8 cellular contexts compared by ENCODE assay signal in genomic region chr14:21106506-21107359, GRCh38. TPM values are rescaled to one million over a fixed set of nuclear protein-coding genes. Genes with fewer than 3 reads are reported as not detected.
DNase-seq lines count a peak whose midpoint lies in the region; ATAC-seq and TF ChIP-seq lines count a peak whose summit lies in the region.

No MANE protein-coding gene starts in this region.

- H3K4me3 Mint-ChIP-seq in WTC11, result peak overlapping the region; percentile 45

- H3K27me3 Mint-ChIP-seq in WTC11 (ENCODE audit: low read depth), result no peaks in the 10 kb centered on the region

- no peaks in the 10 kb centered on the region for H3K27me3 ChIP-seq in kidney epithelial cell (ENCODE audit: control insufficient read depth, insufficient read depth, low read length)

- peaks cover 59% of the 10 kb centered on the region for H3K4me1 Mint-ChIP-seq in WTC11

- no peak overlapping the region for H3K4me3 ChIP-seq in kidney epithelial cell (ENCODE audit: low read depth, low read length)

- DNase-seq in NK-92 treated with Interleukin-12 subunit alpha and Interleukin-12 subunit beta, amount 100 ng/mL, for 24 hours (lab: John Stamatoyannopoulos, UW), result peak; percentile 38
- DNase-seq in NK-92 (lab: John Stamatoyannopoulos, UW; ENCODE audit: unreplicated experiment), result no peak
- peak; percentile 93 for DNase-seq in NCI-H2171 treated with DMSO at 0.1 percent for 48 hours (lab: John Stamatoyannopoulos, UW)
- peak; percentile 85 for DNase-seq in WTC11 (ENCODE audit: low spot score)
- DNase-seq in central memory CD4-positive, alpha-beta T cell, result peak; percentile 64
- no peak for DNase-seq in kidney epithelial cell (ENCODE audit: low read depth)
- DNase-seq in stimulated activated CD4-positive, alpha-beta T cell treated with anti-CD3 and anti-CD28 coated beads, Interleukin-15, amount 100 ng/mL, for 1 hour (ENCODE audit: low read depth in 1 of 2, low spot score in 1 of 2), result peak; percentile 50 to 65

- peak overlapping the region; percentile 47; the same call in 1 of the 2 replicates for H3K27ac Mint-ChIP-seq in WTC11

- peak; percentile 49 for ATAC-seq in WTC11
- no peak for ATAC-seq in GM21737 (IDR thresholded peaks at IDR 0.05; ENCODE audit: unreplicated experiment)

- POLR2A ChIA-PET in WTC11 (lab: Charles Lee), result interaction anchor here (1.8 kb wide), 1 partner anchor 35 kb away, joined by 7 read pairs; no protein-coding TSS in a partner anchor

- TF ChIP-seq CTCF in WTC11 (IDR thresholded peaks at IDR 0.05) (peak; percentile 54), kidney epithelial cell (IDR thresholded peaks at IDR 0.05; ENCODE audit: insufficient read depth, low read length, poor library complexity, severe bottlenecking) (peak; percentile 93)

- no peaks in the 10 kb centered on the region for H3K36me3 Mint-ChIP-seq in WTC11

- no peaks in the 10 kb centered on the region for H3K9me3 Mint-ChIP-seq in WTC11

- CTCF ChIA-PET in WTC11 (lab: Charles Lee), result interaction anchor here (0.5 to 8.6 kb wide), 14 partner anchors 12 to 108 kb away, joined by 3 to 321 read pairs (median 8); partner anchors contain the start of genes ARHGEF40 and SLC39A2

- H3K36me3 ChIP-seq in kidney epithelial cell (ENCODE audit: control insufficient read depth, insufficient read depth, low read length), result no peaks in the 10 kb centered on the region

TF ChIP-seq in WTC11, 78 proteins besides CTCF, POLR2A, EP300 and RAD21:
- TF ChIP-seq ZNF416 (CRISPR knock-in tag; IDR thresholded peaks at IDR 0.05) (no peak), ATF6 (CRISPR knock-in tag; IDR thresholded peaks at IDR 0.05) (no peak), ZNF219 (CRISPR knock-in tag; IDR thresholded peaks at IDR 0.05; ENCODE audit: borderline replicate concordance) (no peak), AR (CRISPR knock-in tag; IDR thresholded peaks at IDR 0.05) (no peak), ZNF423 (CRISPR knock-in tag; IDR thresholded peaks at IDR 0.05) (no peak)

RNA-seq across cellular contexts. Expression of gene TMEM253, which starts 5.9 kb away (rescaled TPM):
- total RNA-seq in WTC11 (2021) (1.7 to 2.2 TPM (median 1.9 TPM) in 3 replicates), kidney epithelial cell (not detected in 2 replicates)

RNA-seq across cellular contexts. Expression of gene ZNF219, which starts 8.3 kb away (rescaled TPM):
- total RNA-seq in WTC11 (2021) (149 to 154 TPM (median 149 TPM) in 3 replicates), kidney epithelial cell (25.5 and 34.5 TPM in 2 replicates)

RNA-seq across cellular contexts. Expression of gene ARHGEF40, which starts 36.6 kb away (rescaled TPM):
- total RNA-seq in WTC11 (2021) (58.6 to 74.2 TPM (median 58.8 TPM) in 3 replicates), kidney epithelial cell (59.4 and 59.7 TPM in 2 replicates)

RNA-seq across cellular contexts. Expression of gene RNASE8, which starts 49.1 kb away (rescaled TPM):
- total RNA-seq in WTC11 (2021) (not detected in 3 replicates), kidney epithelial cell (not detected in 2 replicates)

RNA-seq across cellular contexts. Expression of gene OR5AU1, which starts 49.1 kb away (rescaled TPM):
- not detected in 3 replicates for total RNA-seq in WTC11 (2021)
- total RNA-seq in kidney epithelial cell, result not detected in 2 replicates

Comparison
In these comparisons a context has a peak if more than half of its experiments do, and no peak if none do; other contexts are left out.
1. DNase-seq: peak in NK-92 treated with Interleukin-12 subunit alpha and Interleukin-12 subunit beta, amount 100 ng/mL, for 24 hours (single experiment), NCI-H2171 treated with DMSO at 0.1 percent for 48 hours (single experiment), WTC11 (single experiment), central memory CD4-positive, alpha-beta T cell (single experiment) and stimulated activated CD4-positive, alpha-beta T cell treated with anti-CD3 and anti-CD28 coated beads, Interleukin-15, amount 100 ng/mL, for 1 hour (2 of 2); none in NK-92 (single experiment) and kidney epithelial cell (single experiment).